15 cellular contexts compared by ENCODE assay signal in genomic region chr17:41500131-41500911, GRCh38. TPM values are rescaled to one million over a fixed set of nuclear protein-coding genes. Genes with fewer than 3 reads are reported as not detected.
DNase-seq lines count a peak whose midpoint lies in the region; ATAC-seq and TF ChIP-seq lines count a peak whose summit lies in the region.
"Had no signal": no experiment of that assay in that cellular context is flagged by ENCODE, and none has a peak within 500 bp of the region (broad histone marks: within the 10 kb centered on the region; RNA-seq: fewer than 3 reads in every experiment).

No MANE protein-coding gene starts in this region.

- ATAC-seq in RWPE2 (ENCODE audit: low read depth) = peak; percentile 89
- no peak for ATAC-seq in HG03135 (IDR thresholded peaks at IDR 0.05; ENCODE audit: unreplicated experiment)
- ATAC-seq: activated naive CD8-positive, alpha-beta T cell treated with anti-CD3 and anti-CD28 coated beads, Interleukin-2, amount 50 U/mL, for 24 hours; GM12878 had no signal

- WGBS in esophagus, 2 donors = 51 to 59% methylated on average over 15 of the region's 15 CpGs

- DNase-seq in DMS53 (lab: John Stamatoyannopoulos, UW) (peak; percentile 57), DMS53 treated with DMSO at 0.1 percent for 48 hours (lab: John Stamatoyannopoulos, UW; ENCODE audit: unreplicated experiment) (no peak), RWPE2 (ENCODE audit: low spot score) (no peak), activated T-cell treated with anti-CD3 and anti-CD28 coated beads for 4 hours (no peak)
- no peak for DNase-seq in activated CD4-positive, CD25-positive, alpha-beta regulatory T cell treated with anti-CD3 and anti-CD28 coated beads, Interleukin-2, amount 50 U/mL, for 72 hours
- DNase-seq: activated naive CD8-positive, alpha-beta T cell treated with anti-CD3 and anti-CD28 coated beads, Interleukin-2, amount 50 U/mL, for 24 hours; NCI-H2227 treated with DMSO at 0.1 percent for 48 hours; stimulated activated CD4-positive, alpha-beta T cell treated with anti-CD3 and anti-CD28 coated beads, Interleukin-2, amount 100 ng/mL, for 48 hours; tibial artery had no signal

- H3K36me3 ChIP-seq in RWPE2 (ENCODE audit: low read depth) (no peaks in the 10 kb centered on the region), esophagus (ENCODE audit: control insufficient read depth in 2 of 2, insufficient read depth in 2 of 2, low read length in 1 of 2) (peaks cover 0 to 10% of the 10 kb centered on the region in 2 donors), skeletal muscle satellite cell (ENCODE audit: insufficient read depth, low read length) (no peaks in the 10 kb centered on the region)
- H3K36me3 ChIP-seq: tibial artery had no signal

- H3K4me3 ChIP-seq in RWPE2 (ENCODE audit: severe bottlenecking) = no peak overlapping the region
- H3K4me3 ChIP-seq in esophagus (ENCODE audit: low read depth in 1 of 2, low read length in 2 of 2) = peak overlapping the region; percentile 23 to 70
- H3K4me3 ChIP-seq in skeletal muscle satellite cell (ENCODE audit: low read length) = no peak overlapping the region
- H3K4me3 ChIP-seq: GM12878, tibial artery had no signal

- TF ChIP-seq CTCF in RWPE2 (IDR thresholded peaks at IDR 0.05; ENCODE audit: poor library complexity, severe bottlenecking) = no peak

- H3K9me3 ChIP-seq in RWPE2 (ENCODE audit: severe bottlenecking) = no peaks in the 10 kb centered on the region
- H3K9me3 ChIP-seq in esophagus (ENCODE audit: control insufficient read depth in 2 of 2, insufficient read depth in 1 of 2, low read depth in 1 of 2, low read length in 1 of 2) = no peaks in the 10 kb centered on the region
- no peaks in the 10 kb centered on the region for H3K9me3 ChIP-seq in skeletal muscle satellite cell (replicated peaks; ENCODE audit: low read length)
- H3K9me3 ChIP-seq: tibial artery had no signal

- H3K27ac ChIP-seq in RWPE2 (ENCODE audit: poor library complexity, severe bottlenecking) = peak overlapping the region; percentile 38
- H3K27ac ChIP-seq in esophagus (ENCODE audit: low read depth in 2 of 2, low read length in 1 of 2) = peak overlapping the region; percentile 63 to 93
- H3K27ac ChIP-seq: 22Rv1, tibial artery had no signal

- no peaks in the 10 kb centered on the region for H3K27me3 ChIP-seq in RWPE2 (ENCODE audit: insufficient read depth, poor library complexity, severe bottlenecking)
- H3K27me3 ChIP-seq in esophagus (ENCODE audit: control insufficient read depth in 1 of 2, insufficient read depth in 2 of 2, low read length in 2 of 2) = no peaks in the 10 kb centered on the region
- H3K27me3 ChIP-seq in skeletal muscle satellite cell (ENCODE audit: control insufficient read depth, insufficient read depth, low read length) = no peaks in the 10 kb centered on the region

- H3K9ac ChIP-seq in skeletal muscle satellite cell (ENCODE audit: low read depth, low read length) = no peak overlapping the region

- peaks cover 23% of the 10 kb centered on the region for H3K4me1 ChIP-seq in RWPE2 (ENCODE audit: insufficient read depth, poor library complexity, severe bottlenecking)
- H3K4me1 ChIP-seq in esophagus (ENCODE audit: control insufficient read depth in 2 of 2, insufficient read depth in 2 of 2, low read length in 1 of 2) = peaks cover 0 to 3% of the 10 kb centered on the region in 2 donors
- H3K4me1 ChIP-seq in skeletal muscle satellite cell (ENCODE audit: control insufficient read depth, insufficient read depth, low read length) = peaks cover 22% of the 10 kb centered on the region
- H3K4me1 ChIP-seq: tibial artery had no signal

- peak overlapping the region; percentile 1 for H3K4me2 ChIP-seq in skeletal muscle satellite cell (ENCODE audit: low read length)

RNA-seq across cellular contexts. Expression of gene KRT13, which starts 5.1 kb away (rescaled TPM):
- polyA plus RNA-seq in esophagus = over 10,000 TPM; 46,015 to 60,858 TPM
- not detected in 2 replicates for total RNA-seq in skeletal muscle satellite cell (2012; rRNA removed)
- total RNA-seq: GM12878, myocyte had no signal
- polyA plus RNA-seq: GM12878 had no signal

RNA-seq across cellular contexts. Expression of gene KRT36, which starts 10.6 kb away (rescaled TPM):
- polyA plus RNA-seq in esophagus = under 1 TPM; 0.07 to 0.10 TPM
- not detected in 2 replicates for total RNA-seq in skeletal muscle satellite cell (2012; rRNA removed)
- total RNA-seq: GM12878, myocyte had no signal
- polyA plus RNA-seq: GM12878 had no signal

RNA-seq across cellular contexts. Expression of gene KRT15, which starts 18.4 kb away (rescaled TPM):
- 1,000 to 10,000 TPM; 1,457 to 2,808 TPM for polyA plus RNA-seq in esophagus
- total RNA-seq in skeletal muscle satellite cell (2012; rRNA removed) = 0.44 and 1.5 TPM in 2 replicates
- total RNA-seq: myocyte had no signal

RNA-seq across cellular contexts. Expression of gene KRT35, which starts 19.4 kb away (rescaled TPM):
- not detected for polyA plus RNA-seq in esophagus
- not detected in 2 replicates for total RNA-seq in skeletal muscle satellite cell (2012; rRNA removed)
- total RNA-seq: GM12878, myocyte had no signal
- polyA plus RNA-seq: GM12878 had no signal

RNA-seq across cellular contexts. Expression of gene KRT19, which starts 27.8 kb away (rescaled TPM):
- 1,000 to 10,000 TPM in 1 of 2 donors, 100 to 1,000 TPM in 1; 506 to 1,087 TPM for polyA plus RNA-seq in esophagus
- 3.1 and 12.4 TPM in 2 replicates for total RNA-seq in skeletal muscle satellite cell (2012; rRNA removed)
- total RNA-seq: myocyte had no signal

Comparison
In these comparisons a context has a peak if more than half of its experiments do, and no peak if none do; other contexts are left out.
1. H3K4me3 ChIP-seq: peak in esophagus (2 of 2); none in RWPE2 (single experiment) and skeletal muscle satellite cell (single experiment).